1 cellular context compared by ENCODE assay signal in genomic region chr17:58658804-58659713, GRCh38.
TF ChIP-seq lines count a peak whose summit lies in the region.

No MANE protein-coding gene starts in this region.

TF ChIP-seq in HepG2, 621 proteins besides CTCF, POLR2A, EP300 and RAD21 (continued from another document and continues in another):
- TF ChIP-seq POLR2AphosphoS5 (IDR thresholded peaks at IDR 0.05; ENCODE audit: low read depth, low read length) = peak; percentile 100
- TF ChIP-seq ZNF629 (CRISPR knock-in tag; conservative IDR thresholded peaks at IDR 0.05) = peak; percentile 69
- peak; percentile 69 for TF ChIP-seq ZNF605 (CRISPR knock-in tag; IDR thresholded peaks at IDR 0.05)
- TF ChIP-seq MLXIP (CRISPR knock-in tag; IDR thresholded peaks at IDR 0.05; ENCODE audit: borderline replicate concordance) = peak; percentile 90
- no peak for TF ChIP-seq ZNF382 (CRISPR knock-in tag; IDR thresholded peaks at IDR 0.05; ENCODE audit: borderline replicate concordance)
- TF ChIP-seq SKIL (CRISPR knock-in tag; IDR thresholded peaks at IDR 0.05; ENCODE audit: borderline replicate concordance) = no peak
- TF ChIP-seq ZNF570 (CRISPR knock-in tag; IDR thresholded peaks at IDR 0.05; ENCODE audit: borderline replicate concordance) = no peak
- peak; percentile 60; the same call in 1 of the 2 replicates for TF ChIP-seq ONECUT2 (CRISPR knock-in tag; IDR thresholded peaks at IDR 0.05)
- peak; percentile 34; the same call in 1 of the 2 replicates for TF ChIP-seq TP53 (CRISPR knock-in tag; conservative IDR thresholded peaks at IDR 0.05)
- TF ChIP-seq HOXA3 (CRISPR knock-in tag; IDR thresholded peaks at IDR 0.05) = peak; percentile 48; the same call in 1 of the 2 replicates
- no peak for TF ChIP-seq DMTF1 (CRISPR knock-in tag; IDR thresholded peaks at IDR 0.05)
- TF ChIP-seq NFKBIZ (CRISPR knock-in tag; IDR thresholded peaks at IDR 0.05) = peak; percentile 93
- no peak; the same call in 1 of the 2 replicates for TF ChIP-seq NFE2L2 (IDR thresholded peaks at IDR 0.05; ENCODE audit: low read length)
- no peak for TF ChIP-seq ESRRA (CRISPR knock-in tag; IDR thresholded peaks at IDR 0.05; ENCODE audit: low read depth)
- peak; percentile 48; the same call in 1 of the 2 replicates for TF ChIP-seq BHLHE40 (IDR thresholded peaks at IDR 0.05; ENCODE audit: low read length)
- no peak for TF ChIP-seq THAP9 (CRISPR knock-in tag; IDR thresholded peaks at IDR 0.05; ENCODE audit: borderline replicate concordance)
- 0 out of 2 replicates have a peak, but pooled peaks have one; percentile 43 for TF ChIP-seq BATF2 (CRISPR knock-in tag; IDR thresholded peaks at IDR 0.05)
- 0 out of 2 replicates have a peak, but pooled peaks have one; percentile 76 for TF ChIP-seq MBNL3 (CRISPR knock-in tag; conservative IDR thresholded peaks at IDR 0.05)
- TF ChIP-seq REL (CRISPR knock-in tag; conservative IDR thresholded peaks at IDR 0.05) = 0 out of 2 replicates have a peak, but pooled peaks have one; percentile 51
- TF ChIP-seq AHDC1 (CRISPR knock-in tag; IDR thresholded peaks at IDR 0.05; ENCODE audit: borderline replicate concordance) = no peak
- TF ChIP-seq ZNF619 (CRISPR knock-in tag; IDR thresholded peaks at IDR 0.05) = no peak
- TF ChIP-seq USF2 (IDR thresholded peaks at IDR 0.05; ENCODE audit: low read depth, low read length) = no peak
- TF ChIP-seq USF2 (CRISPR knock-in tag; IDR thresholded peaks at IDR 0.05; ENCODE audit: borderline replicate concordance) = peak; percentile 23; the same call in 1 of the 2 replicates
- no peak for TF ChIP-seq GPBP1L1 (CRISPR knock-in tag; IDR thresholded peaks at IDR 0.05)
- TF ChIP-seq ZNF567 (CRISPR knock-in tag; IDR thresholded peaks at IDR 0.05; ENCODE audit: borderline replicate concordance) = peak; percentile 72; the same call in 1 of the 2 replicates
- TF ChIP-seq IRX3 (CRISPR knock-in tag; IDR thresholded peaks at IDR 0.05; ENCODE audit: borderline replicate concordance, low read depth) = no peak
- TF ChIP-seq PBX2 (CRISPR knock-in tag; IDR thresholded peaks at IDR 0.05) = peak; percentile 39; the same call in 1 of the 2 replicates
- TF ChIP-seq PAF1 (CRISPR knock-in tag; IDR thresholded peaks at IDR 0.05) = no peak
- no peak; the same call in 1 of the 2 replicates for TF ChIP-seq ZNF598 (CRISPR knock-in tag; IDR thresholded peaks at IDR 0.05; ENCODE audit: borderline replicate concordance)
